ENCODE assay signal across 8 cellular contexts in genomic region chr20:10511507-10512231, GRCh38.
A peak's percentile ranks its signal among the peaks of the same experiment; 100 is the strongest.
DNase-seq lines count a peak whose midpoint lies in the region; ATAC-seq and TF ChIP-seq lines count a peak whose summit lies in the region.

No MANE protein-coding gene starts in this region.

- intact Hi-C loops in left cardiac atrium (cut with DNase I), result no loop called here

- no peak for TF ChIP-seq CTCF in retinal pigment epithelial cell (conservative IDR thresholded peaks at IDR 0.05; ENCODE audit: low read depth, low read length)

- peak; percentile 97 for DNase-seq in EL
- DNase-seq in HuH-7.5 (ENCODE audit: low spot score), result peak; percentile 58
- DNase-seq in activated naive CD8-positive, alpha-beta T cell treated with anti-CD3 and anti-CD28 coated beads, Interleukin-2, amount 50 U/mL, for 16 hours (ENCODE audit: low read depth, low spot score), result peak; percentile 17
- peak; percentile 82 for DNase-seq in left cardiac atrium
- DNase-seq in retinal pigment epithelial cell (ENCODE audit: low read depth), result peak; percentile 87
- DNase-seq in cerebellum (ENCODE audit: low spot score), result no peak

- H3K4me3 ChIP-seq in retinal pigment epithelial cell (ENCODE audit: low read length), result no peak overlapping the region

- ATAC-seq in GM21717 (IDR thresholded peaks at IDR 0.05; ENCODE audit: unreplicated experiment) (peak; percentile 98), SK-N-SH treated with all-trans-retinoic acid at 6 μM for 48 hours (peak; percentile 79), left cardiac atrium (peak; percentile 89 to 97)

TF ChIP-seq in SK-N-SH treated with all-trans-retinoic acid at 6 μM for 48 hours, 23 proteins besides CTCF, POLR2A, EP300 and RAD21:
- no peak for TF ChIP-seq ARNTL (CRISPR knock-in tag; IDR thresholded peaks at IDR 0.05; ENCODE audit: borderline replicate concordance, low read depth)
- 0 out of 2 replicates have a peak, but pooled peaks have one; percentile 21 for TF ChIP-seq ZC3H10 (CRISPR knock-in tag; IDR thresholded peaks at IDR 0.05)
- no peak for TF ChIP-seq TOX (CRISPR knock-in tag; IDR thresholded peaks at IDR 0.05; ENCODE audit: borderline replicate concordance)
- TF ChIP-seq ISL1 (CRISPR knock-in tag; IDR thresholded peaks at IDR 0.05), result no peak
- TF ChIP-seq, protein P1, sequence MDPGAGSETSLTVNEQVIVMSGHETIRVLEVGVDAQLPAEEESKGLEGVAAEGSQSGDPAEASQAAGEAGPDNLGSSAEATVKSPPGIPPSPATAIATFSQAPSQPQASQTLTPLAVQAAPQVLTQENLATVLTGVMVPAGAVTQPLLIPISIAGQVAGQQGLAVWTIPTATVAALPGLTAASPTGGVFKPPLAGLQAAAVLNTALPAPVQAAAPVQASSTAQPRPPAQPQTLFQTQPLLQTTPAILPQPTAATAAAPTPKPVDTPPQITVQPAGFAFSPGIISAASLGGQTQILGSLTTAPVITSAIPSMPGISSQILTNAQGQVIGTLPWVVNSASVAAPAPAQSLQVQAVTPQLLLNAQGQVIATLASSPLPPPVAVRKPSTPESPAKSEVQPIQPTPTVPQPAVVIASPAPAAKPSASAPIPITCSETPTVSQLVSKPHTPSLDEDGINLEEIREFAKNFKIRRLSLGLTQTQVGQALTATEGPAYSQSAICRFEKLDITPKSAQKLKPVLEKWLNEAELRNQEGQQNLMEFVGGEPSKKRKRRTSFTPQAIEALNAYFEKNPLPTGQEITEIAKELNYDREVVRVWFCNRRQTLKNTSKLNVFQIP (CRISPR knock-in tag; IDR thresholded peaks at IDR 0.05; ENCODE audit: borderline replicate concordance, low read depth), result peak; percentile 19; the same call in 1 of the 2 replicates
- TF ChIP-seq, protein P2, sequence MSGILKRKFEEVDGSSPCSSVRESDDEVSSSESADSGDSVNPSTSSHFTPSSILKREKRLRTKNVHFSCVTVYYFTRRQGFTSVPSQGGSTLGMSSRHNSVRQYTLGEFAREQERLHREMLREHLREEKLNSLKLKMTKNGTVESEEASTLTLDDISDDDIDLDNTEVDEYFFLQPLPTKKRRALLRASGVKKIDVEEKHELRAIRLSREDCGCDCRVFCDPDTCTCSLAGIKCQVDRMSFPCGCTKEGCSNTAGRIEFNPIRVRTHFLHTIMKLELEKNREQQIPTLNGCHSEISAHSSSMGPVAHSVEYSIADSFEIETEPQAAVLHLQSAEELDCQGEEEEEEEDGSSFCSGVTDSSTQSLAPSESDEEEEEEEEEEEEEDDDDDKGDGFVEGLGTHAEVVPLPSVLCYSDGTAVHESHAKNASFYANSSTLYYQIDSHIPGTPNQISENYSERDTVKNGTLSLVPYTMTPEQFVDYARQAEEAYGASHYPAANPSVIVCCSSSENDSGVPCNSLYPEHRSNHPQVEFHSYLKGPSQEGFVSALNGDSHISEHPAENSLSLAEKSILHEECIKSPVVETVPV (CRISPR knock-in tag; IDR thresholded peaks at IDR 0.05), result no peak
TF ChIP-seq in SK-N-SH treated with all-trans-retinoic acid at 6 μM for 48 hours: peak in this region for 2.
